Comparison of ENCODE assay signal across 1 cellular context in the genomic region with DNA sequence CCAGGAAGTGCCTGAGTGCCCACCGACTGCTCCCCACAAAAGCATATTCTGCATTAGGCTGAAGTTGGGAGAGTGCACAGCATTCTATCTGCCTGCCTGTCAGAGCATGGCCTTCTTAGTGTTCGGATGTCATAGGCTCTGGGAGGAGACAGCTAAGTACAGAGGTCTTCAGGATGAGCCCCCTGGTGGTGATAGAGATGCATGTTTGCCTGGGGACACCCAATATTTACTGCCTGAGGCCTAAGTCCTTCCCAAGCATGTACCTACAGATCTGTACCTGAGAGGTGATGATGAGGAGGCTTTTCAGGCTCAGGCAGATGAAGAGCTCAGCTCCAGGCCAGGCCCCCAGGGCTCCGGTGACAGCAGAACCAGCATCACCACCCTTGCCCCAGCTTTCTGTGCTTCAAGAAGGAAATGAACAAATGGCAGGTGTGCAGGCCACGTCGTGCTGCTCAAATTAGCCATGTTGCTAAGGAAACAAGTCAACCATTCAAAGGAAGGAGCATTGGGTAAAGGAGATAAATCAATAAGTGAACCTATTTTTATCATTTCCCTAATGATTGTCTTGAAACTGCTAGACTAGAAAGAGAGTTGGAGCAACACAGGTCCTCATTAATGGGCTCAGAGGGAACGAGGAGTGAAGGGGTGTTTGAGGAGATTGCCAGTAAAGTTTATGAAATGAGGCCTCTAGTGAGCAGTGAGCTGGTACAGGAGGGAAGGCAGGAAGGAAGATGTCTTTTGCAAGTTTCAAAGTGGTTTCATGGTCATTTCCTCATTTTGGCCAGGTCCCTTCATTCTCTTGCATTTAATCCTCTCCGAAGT.
TF ChIP-seq lines count a peak whose summit lies in the region.

No MANE protein-coding gene starts in this region.

TF ChIP-seq in WTC11, 78 proteins besides CTCF, POLR2A, EP300 and RAD21 (continued from another document):
- TF ChIP-seq, protein P1, sequence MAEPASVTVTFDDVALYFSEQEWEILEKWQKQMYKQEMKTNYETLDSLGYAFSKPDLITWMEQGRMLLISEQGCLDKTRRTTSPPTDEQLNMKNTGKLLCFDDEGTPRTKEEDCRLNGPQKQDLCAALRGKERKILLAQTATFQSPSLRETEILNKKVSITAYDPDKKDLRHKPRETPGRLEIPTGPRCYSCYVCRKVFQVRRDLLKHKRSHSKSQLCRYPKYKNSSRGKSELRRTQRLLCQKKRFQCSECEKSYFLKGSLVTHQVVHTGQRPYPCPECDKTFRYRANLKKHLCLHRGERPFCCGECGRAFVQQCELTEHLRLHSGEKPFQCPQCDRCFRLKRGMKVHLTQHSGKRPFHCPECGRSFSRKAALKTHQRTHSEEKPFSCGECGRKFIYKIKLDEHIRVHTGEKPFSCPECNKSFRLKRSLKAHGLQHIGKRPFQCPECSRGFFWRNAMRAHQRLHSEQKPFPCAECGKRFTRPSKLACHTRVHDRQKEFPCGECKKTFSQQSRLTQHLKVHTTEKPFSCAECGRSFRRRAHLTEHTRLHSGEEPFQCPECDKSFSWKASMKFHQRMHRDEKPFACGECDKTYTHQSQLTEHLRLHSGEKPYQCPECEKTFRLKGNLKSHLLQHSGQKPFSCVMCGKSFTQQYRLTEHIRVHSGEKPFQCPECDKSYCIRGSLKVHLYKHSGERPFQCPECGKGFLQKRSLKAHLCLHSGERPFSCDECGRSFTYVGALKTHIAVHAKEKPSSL (CRISPR knock-in tag; conservative IDR thresholded peaks at IDR 0.05), result no peak
- TF ChIP-seq, protein P2, sequence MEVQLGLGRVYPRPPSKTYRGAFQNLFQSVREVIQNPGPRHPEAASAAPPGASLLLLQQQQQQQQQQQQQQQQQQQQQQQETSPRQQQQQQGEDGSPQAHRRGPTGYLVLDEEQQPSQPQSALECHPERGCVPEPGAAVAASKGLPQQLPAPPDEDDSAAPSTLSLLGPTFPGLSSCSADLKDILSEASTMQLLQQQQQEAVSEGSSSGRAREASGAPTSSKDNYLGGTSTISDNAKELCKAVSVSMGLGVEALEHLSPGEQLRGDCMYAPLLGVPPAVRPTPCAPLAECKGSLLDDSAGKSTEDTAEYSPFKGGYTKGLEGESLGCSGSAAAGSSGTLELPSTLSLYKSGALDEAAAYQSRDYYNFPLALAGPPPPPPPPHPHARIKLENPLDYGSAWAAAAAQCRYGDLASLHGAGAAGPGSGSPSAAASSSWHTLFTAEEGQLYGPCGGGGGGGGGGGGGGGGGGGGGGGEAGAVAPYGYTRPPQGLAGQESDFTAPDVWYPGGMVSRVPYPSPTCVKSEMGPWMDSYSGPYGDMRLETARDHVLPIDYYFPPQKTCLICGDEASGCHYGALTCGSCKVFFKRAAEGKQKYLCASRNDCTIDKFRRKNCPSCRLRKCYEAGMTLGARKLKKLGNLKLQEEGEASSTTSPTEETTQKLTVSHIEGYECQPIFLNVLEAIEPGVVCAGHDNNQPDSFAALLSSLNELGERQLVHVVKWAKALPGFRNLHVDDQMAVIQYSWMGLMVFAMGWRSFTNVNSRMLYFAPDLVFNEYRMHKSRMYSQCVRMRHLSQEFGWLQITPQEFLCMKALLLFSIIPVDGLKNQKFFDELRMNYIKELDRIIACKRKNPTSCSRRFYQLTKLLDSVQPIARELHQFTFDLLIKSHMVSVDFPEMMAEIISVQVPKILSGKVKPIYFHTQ (CRISPR knock-in tag; IDR thresholded peaks at IDR 0.05), result no peak
- TF ChIP-seq JUN (CRISPR knock-in tag; IDR thresholded peaks at IDR 0.05), result no peak
- no peak for TF ChIP-seq KAT7 (CRISPR knock-in tag; IDR thresholded peaks at IDR 0.05; ENCODE audit: borderline replicate concordance)
- no peak for TF ChIP-seq TP53 (CRISPR knock-in tag; IDR thresholded peaks at IDR 0.05)
- TF ChIP-seq, protein P3, sequence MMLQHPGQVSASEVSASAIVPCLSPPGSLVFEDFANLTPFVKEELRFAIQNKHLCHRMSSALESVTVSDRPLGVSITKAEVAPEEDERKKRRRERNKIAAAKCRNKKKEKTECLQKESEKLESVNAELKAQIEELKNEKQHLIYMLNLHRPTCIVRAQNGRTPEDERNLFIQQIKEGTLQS (CRISPR knock-in tag; conservative IDR thresholded peaks at IDR 0.05), result no peak
- no peak for TF ChIP-seq CREB1 (CRISPR knock-in tag; IDR thresholded peaks at IDR 0.05)
